8 cellular contexts compared by ENCODE assay signal in the genomic region with DNA sequence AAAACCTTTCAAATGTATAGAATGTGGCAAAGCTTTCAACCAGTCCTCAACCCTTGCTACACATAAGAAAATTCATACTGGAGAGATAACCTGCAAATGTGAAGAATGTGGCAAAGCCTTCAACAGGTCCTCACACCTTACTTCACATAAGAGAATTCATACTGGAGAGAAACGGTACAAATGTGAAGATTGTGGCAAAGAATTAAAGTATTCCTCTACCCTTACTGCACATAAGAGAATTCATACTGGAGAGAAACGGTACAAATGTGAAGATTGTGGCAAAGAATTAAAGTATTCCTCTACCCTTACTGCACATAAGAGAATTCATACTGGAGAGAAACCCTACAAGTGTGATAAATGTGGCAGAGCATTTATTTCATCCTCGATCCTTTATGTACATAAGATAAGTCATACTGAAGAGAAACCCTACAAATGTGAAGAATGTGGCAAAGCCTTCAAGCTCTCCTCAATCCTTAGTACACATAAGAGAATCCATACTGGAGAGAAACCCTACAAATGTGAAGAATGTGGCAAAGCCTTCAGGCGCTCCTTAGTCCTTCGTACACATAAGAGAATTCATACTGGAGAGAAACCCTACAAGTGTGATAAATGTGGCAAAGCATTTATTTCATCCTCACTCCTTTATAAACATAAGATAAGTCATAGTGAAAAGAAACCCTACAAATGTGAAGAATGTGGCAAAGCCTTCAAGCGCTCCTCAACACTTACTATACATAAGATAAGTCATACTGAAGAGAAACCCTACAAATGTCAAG. TPM values are rescaled to one million over a fixed set of nuclear protein-coding genes. Genes with fewer than 3 reads are reported as not detected.
DNase-seq lines count a peak whose midpoint lies in the region; ATAC-seq, FAIRE-seq and TF ChIP-seq lines count a peak whose summit lies in the region.
"Not testable (repeated sequence)": the region's sequence is repeated elsewhere in the genome, so short reads cannot be mapped to it uniquely, and the experiment has no call there.
"Had no signal": no experiment of that assay in that cellular context is flagged by ENCODE, and none has a peak within 500 bp of the region (broad histone marks: within the 10 kb centered on the region; RNA-seq: fewer than 3 reads in every experiment).

No MANE protein-coding gene starts in this region.

- whole genome bisulfite sequencing in H1 (ENCODE audit: extremely low coverage in 1 of 2, insufficient coverage in 1 of 2, insufficient read length in 1 of 2, insufficient replicate concordance in 2 of 2, low coverage in 1 of 2, low lambda C conversion rate in 2 of 2, missing lambda C conversion rate in 1 of 2), 2 experiments = 91% methylated on average over 6 of the region's 6 CpGs; no CpG with 5 or more reads in 1 of the 2 experiments

- TF ChIP-seq POLR2A in H1 (IDR thresholded peaks at IDR 0.05; ENCODE audit: control extremely low read depth in 1 of 2, low read depth in 2 of 2, low read length in 2 of 2) = not testable (repeated sequence)

- DNase-seq in CD8-positive, alpha-beta T cell; adipocyte (ENCODE audit: low read depth); H1 (ENCODE audit: low read depth in 1 of 2, low spot score in 2 of 2); keratinocyte (ENCODE audit: low read depth, low spot score): not testable (repeated sequence)

- not testable (repeated sequence) for H3K4me2 ChIP-seq in H1 (ENCODE audit: insufficient read depth in 1 of 2, low read depth in 2 of 2, low read length in 2 of 2); keratinocyte (ENCODE audit: control insufficient read depth, extremely low read depth, insufficient read depth, low read depth, low read length)

- not testable (repeated sequence) for TF ChIP-seq RAD21 in H1 (IDR thresholded peaks at IDR 0.05 in 1 of 2, conservative IDR thresholded peaks at IDR 0.05 in 1 of 2; ENCODE audit: low read depth in 2 of 2, low read length in 2 of 2)

- H3K27ac Mint-ChIP-seq in CD8-positive, alpha-beta T cell = not testable (repeated sequence)

- not testable (repeated sequence) for H3K4me3 Mint-ChIP-seq in CD8-positive, alpha-beta T cell

- H4K91ac ChIP-seq in H1 (replicated peaks; ENCODE audit: insufficient read length, low read length) = not testable (repeated sequence)

- peak overlapping the region; percentile 24 for H3K4me3 ChIP-seq in CD8-positive, alpha-beta T cell (ENCODE audit: low read depth, low read length)
- H3K4me3 ChIP-seq in HUES48 (ENCODE audit: low read depth, low read length) = peak overlapping the region; percentile 8; the same call in 1 of the 2 replicates
- H3K4me3 ChIP-seq in adipocyte (ENCODE audit: low read length) = peak overlapping the region; percentile 63
- peak overlapping the region in 1 of 4 experiments; percentile 43; a peak in 1 of 8 replicates for H3K4me3 ChIP-seq in H1 (ENCODE audit: extremely low read depth in 1 of 4, insufficient read depth in 2 of 4, low read depth in 3 of 4, low read length in 4 of 4)
- H3K4me3 ChIP-seq in keratinocyte (ENCODE audit: control insufficient read depth in 2 of 3, extremely low read depth in 1 of 3, insufficient read depth in 2 of 3, low read depth in 1 of 3, low read length in 3 of 3) = not testable (repeated sequence)
- H3K4me3 ChIP-seq in muscle layer of duodenum (ENCODE audit: low read depth in 1 of 2, low read length in 2 of 2) = peak overlapping the region; percentile 3 to 49

- H4K20me1 ChIP-seq in H1 (replicated peaks in 1 of 2; ENCODE audit: control insufficient read depth in 1 of 2, insufficient read depth in 2 of 2, low read length in 2 of 2); keratinocyte (ENCODE audit: control insufficient read depth, extremely low read depth, insufficient read depth, low read length): not testable (repeated sequence)

- intact Hi-C loops in CD8-positive, alpha-beta T cell (cut with DNase I, micrococcal nuclease) = not testable (repeated sequence)

- CTCF ChIA-PET in CD8-positive, alpha-beta T cell (lab: Charles Lee); H1 (lab: Charles Lee; ENCODE audit: partially characterized antibody): not testable (repeated sequence)

- H3K36me3 Mint-ChIP-seq in CD8-positive, alpha-beta T cell = peaks cover 63% of the 10 kb centered on the region

- H2BK120ac ChIP-seq in H1 (replicated peaks; ENCODE audit: low read depth, low read length) = not testable (repeated sequence)

- not testable (repeated sequence) for H4K8ac ChIP-seq in H1 (ENCODE audit: extremely low read depth, insufficient read depth, low read length)

- H3K4me1 ChIP-seq in CD8-positive, alpha-beta T cell (ENCODE audit: insufficient read depth, low read length); HUES48 (ENCODE audit: control insufficient read depth, insufficient read depth, low read length); adipocyte (ENCODE audit: control insufficient read depth, insufficient read depth, low read length); H1 (replicated peaks in 1 of 4; ENCODE audit: control insufficient read depth in 3 of 4, insufficient read depth in 4 of 4, low read length in 3 of 4); keratinocyte (ENCODE audit: control insufficient read depth, extremely low read depth, insufficient read depth, low read length); muscle layer of duodenum (ENCODE audit: control insufficient read depth in 1 of 2, insufficient read depth in 2 of 2, low read length in 2 of 2): not testable (repeated sequence)

- H2BK5ac ChIP-seq in H1 (ENCODE audit: low read depth, low read length) = not testable (repeated sequence)

- H3K9ac ChIP-seq in HUES48 (ENCODE audit: low read depth, low read length); adipocyte (ENCODE audit: low read length); H1 (replicated peaks in 1 of 4; ENCODE audit: extremely low read depth in 1 of 4, low read depth in 3 of 4, low read length in 3 of 4); keratinocyte (ENCODE audit: control insufficient read depth, extremely low read depth, insufficient read depth, low read length): not testable (repeated sequence)

- not testable (repeated sequence) for H2BK20ac ChIP-seq in H1 (ENCODE audit: low read length)

- H2AK5ac ChIP-seq in H1 (ENCODE audit: low read depth, low read length) = not testable (repeated sequence)

- not testable (repeated sequence) for H3K79me2 ChIP-seq in H1 (ENCODE audit: control insufficient read depth in 1 of 2, insufficient read depth in 2 of 2, low read length in 2 of 2); keratinocyte (ENCODE audit: control insufficient read depth, insufficient read depth, low read length)

- POLR2A ChIA-PET in CD8-positive, alpha-beta T cell (lab: Charles Lee) = not testable (repeated sequence)
- POLR2A ChIA-PET in H1 (lab: Charles Lee; ENCODE audit: partially characterized antibody) = interaction anchor here (1.1 to 2.3 kb wide), 3 partner anchors 16 to 120 kb away, joined by 3 to 7 read pairs (median 3); a partner anchor contains a TSS

- H3K56ac ChIP-seq in H1 (replicated peaks; ENCODE audit: insufficient read length, low read depth, low read length) = not testable (repeated sequence)

- H3K9me1 ChIP-seq in keratinocyte (ENCODE audit: control insufficient read depth, extremely low read depth, insufficient read depth, low read length) = not testable (repeated sequence)

- ATAC-seq in CD8-positive, alpha-beta T cell = not testable (repeated sequence)

- not testable (repeated sequence) for H3K79me1 ChIP-seq in H1 (ENCODE audit: low read depth, low read length)

- not testable (repeated sequence) for H3K27ac ChIP-seq in CD8-positive, alpha-beta T cell (ENCODE audit: low read depth, low read length); HUES48 (ENCODE audit: low read depth, low read length); H1 (ENCODE audit: low read depth, low read length); keratinocyte (ENCODE audit: control insufficient read depth, insufficient read depth, low read length); muscle layer of duodenum (ENCODE audit: low read length)
- H3K27ac ChIP-seq in temporal lobe (ENCODE audit: low read depth, low read length) = peak overlapping the region; percentile 14

- not testable (repeated sequence) for H3K4me1 Mint-ChIP-seq in CD8-positive, alpha-beta T cell (ENCODE audit: low read depth)

- H3K18ac ChIP-seq in H1 (ENCODE audit: extremely low read depth, low read length) = not testable (repeated sequence)

- H3K27me3 Mint-ChIP-seq in CD8-positive, alpha-beta T cell (ENCODE audit: low read depth) = not testable (repeated sequence)

- H3K36me3 ChIP-seq in CD8-positive, alpha-beta T cell (ENCODE audit: insufficient read depth, low read length); adipocyte (ENCODE audit: control insufficient read depth, insufficient read depth, low read length, severe bottlenecking); keratinocyte (ENCODE audit: control insufficient read depth in 2 of 2, extremely low read depth in 1 of 2, insufficient read depth in 2 of 2, low read length in 2 of 2): not testable (repeated sequence)
- peaks cover 100% of the 10 kb centered on the region for H3K36me3 ChIP-seq in HUES48 (ENCODE audit: control insufficient read depth, insufficient read depth, low read length)
- H3K36me3 ChIP-seq in H1 (ENCODE audit: control insufficient read depth in 2 of 4, insufficient read depth in 4 of 4, low read length in 3 of 4) = peaks cover 11 to 98% (median 58%) of the 10 kb centered on the region in 4 experiments
- peaks cover 0 to 48% of the 10 kb centered on the region in 2 donors for H3K36me3 ChIP-seq in muscle layer of duodenum (ENCODE audit: control insufficient read depth in 1 of 2, insufficient read depth in 2 of 2, low read length in 2 of 2)

- not testable (repeated sequence) for H3K27me3 ChIP-seq in CD8-positive, alpha-beta T cell (ENCODE audit: insufficient read depth, low read length); HUES48 (ENCODE audit: control insufficient read depth, insufficient read depth, low read length); adipocyte (replicated peaks; ENCODE audit: control insufficient read depth, insufficient read depth, low read length); H1 (replicated peaks in 1 of 4; ENCODE audit: control insufficient read depth in 3 of 4, extremely low read depth in 1 of 4, insufficient read depth in 3 of 4, low read length in 3 of 4); keratinocyte (ENCODE audit: control insufficient read depth, extremely low read depth, insufficient read depth, low read length); muscle layer of duodenum (ENCODE audit: low read depth, low read length)

- not testable (repeated sequence) for TF ChIP-seq EP300 in H1 (IDR thresholded peaks at IDR 0.05; ENCODE audit: borderline replicate concordance in 1 of 2, low read depth in 2 of 2, low read length in 2 of 2)

- not testable (repeated sequence) for H3K4ac ChIP-seq in H1 (replicated peaks; ENCODE audit: insufficient read length, low read depth, low read length)

- FAIRE-seq in H1 (lab: Jason Lieb, UNC) (peak; percentile 13), keratinocyte (lab: Jason Lieb, UNC) (peak; percentile 79)

- not testable (repeated sequence) for H2BK15ac ChIP-seq in H1 (ENCODE audit: low read length)

- not testable (repeated sequence) for H2BK12ac ChIP-seq in H1 (ENCODE audit: low read depth, low read length)

- H3K9me3 ChIP-seq in CD8-positive, alpha-beta T cell (ENCODE audit: low read length) = peaks cover 41% of the 10 kb centered on the region
- H3K9me3 ChIP-seq in HUES48 (ENCODE audit: control insufficient read depth, insufficient read depth, low read length) (peaks cover 91% of the 10 kb centered on the region), adipocyte (ENCODE audit: control insufficient read depth, low read length) (peaks cover 98% of the 10 kb centered on the region), H1 (ENCODE audit: insufficient read depth in 2 of 2, low read depth in 1 of 2, low read length in 1 of 2) (peaks cover 73 to 89% of the 10 kb centered on the region in 2 experiments), keratinocyte (ENCODE audit: control insufficient read depth, low read depth, low read length) (peaks cover 23% of the 10 kb centered on the region), muscle layer of duodenum (ENCODE audit: control insufficient read depth in 1 of 2, low read length in 2 of 2) (peaks cover 29 to 67% of the 10 kb centered on the region in 2 donors)

- H3K23me2 ChIP-seq in H1 (ENCODE audit: low read depth, low read length) = not testable (repeated sequence)

- not testable (repeated sequence) for TF ChIP-seq CTCF in CD8-positive, alpha-beta T cell (IDR thresholded peaks at IDR 0.05); H1 (IDR thresholded peaks at IDR 0.05; ENCODE audit: control extremely low read depth in 1 of 3, insufficient read depth in 1 of 3, low read depth in 1 of 3, low read length in 3 of 3); keratinocyte (optimal IDR thresholded peaks at IDR 0.05 in 1 of 3, IDR thresholded peaks at IDR 0.05 in 1 of 3, conservative IDR thresholded peaks at IDR 0.05 in 1 of 3; ENCODE audit: extremely low read depth in 1 of 3, insufficient read depth in 2 of 3, low read length in 3 of 3)

- not testable (repeated sequence) for H2AFZ ChIP-seq in H1 (ENCODE audit: low read length); keratinocyte (ENCODE audit: control insufficient read depth, low read length)

- H3K9me3 Mint-ChIP-seq in CD8-positive, alpha-beta T cell = peaks cover 40% of the 10 kb centered on the region

- not testable (repeated sequence) for H3K14ac ChIP-seq in H1 (ENCODE audit: insufficient read length)

- not testable (repeated sequence) for H3K23ac ChIP-seq in H1 (ENCODE audit: insufficient read length)

- not testable (repeated sequence) for H4K5ac ChIP-seq in H1 (ENCODE audit: insufficient read length, low read depth, low read length)

- dilution Hi-C loops in keratinocyte (cut with MboI; ENCODE audit: extremely low pct_ligation_motif_present, low sequenced_read_pairs) = not testable (repeated sequence)

RNA-seq across cellular contexts. Expression of a gene that starts 40.5 kb away (rescaled TPM):
- 1 to 10 TPM; 1.9 to 2.2 TPM for total RNA-seq in CD8-positive, alpha-beta T cell
- 105 and 114 TPM in 2 replicates for total RNA-seq in H1 (2021; fragmentation: NEBNext Ultra II Directional; extraction: Animal tissue kit (Norgen Biotek cat#: 25700))
- polyA plus RNA-seq in H1 (2011; rRNA removed) = 41.2 and 41.7 TPM in 2 replicates
- 55.4 TPM for polyA plus RNA-seq in H1 (2011; cell fraction: cytosol; rRNA removed)
- polyA plus RNA-seq in H1 (2011; cell fraction: nucleus; rRNA removed) = 84.8 TPM
- polyA plus RNA-seq in H1 (2012, experiment 1 of 2) = 28.6 to 45.6 TPM (median 33.4 TPM) in 4 replicates
- polyA plus RNA-seq in H1 (2012, experiment 2 of 2) = 5.5 TPM
- 86.2 TPM for polyA plus RNA-seq in H1 (2013, experiment 1 of 2)
- polyA plus RNA-seq in H1 (2013, experiment 2 of 2) = 80.4 TPM
- 50.8 and 72.6 TPM in 2 replicates for polyA minus RNA-seq in H1 (2011; rRNA and poly(A)+ RNA removed)
- polyA minus RNA-seq in H1 (2011; cell fraction: cytosol; rRNA and poly(A)+ RNA removed) = 65.7 TPM
- polyA minus RNA-seq in H1 (2011; cell fraction: nucleus; rRNA and poly(A)+ RNA removed) = 180 TPM
- polyA plus RNA-seq in keratinocyte = 2.8 to 5.8 TPM (median 3.3 TPM) in 3 replicates
- 1.0 TPM for polyA plus RNA-seq in keratinocyte (2011; ENCODE audit: low read depth)
- polyA plus RNA-seq in keratinocyte (2011; cell fraction: cytosol; rRNA removed) = 1.7 and 2.1 TPM in 2 replicates
- polyA plus RNA-seq in keratinocyte (2011; cell fraction: nucleus; rRNA removed) = 10.2 and 13.5 TPM in 2 replicates
- polyA plus RNA-seq in keratinocyte (2012; ENCODE audit: low replicate concordance) = 0.73 and 2.7 TPM in 2 replicates
- 1.6 to 4.7 TPM (median 2.8 TPM) in 3 replicates for polyA minus RNA-seq in keratinocyte
- 3.1 TPM for polyA minus RNA-seq in keratinocyte (2011; cell fraction: cytosol; rRNA and poly(A)+ RNA removed)
- 3.9 and 9.5 TPM in 2 replicates for polyA minus RNA-seq in keratinocyte (2011; cell fraction: nucleus; rRNA and poly(A)+ RNA removed)
- 3.0 TPM for total RNA-seq in temporal lobe
- total RNA-seq: HT-29 had no signal

RNA-seq across cellular contexts. Expression of a gene that starts 48.8 kb away (rescaled TPM):
- total RNA-seq in CD8-positive, alpha-beta T cell = 1 to 10 TPM; 3.7 to 4.7 TPM
- 21.3 and 23.4 TPM in 2 replicates for total RNA-seq in H1 (2021; fragmentation: NEBNext Ultra II Directional; extraction: Animal tissue kit (Norgen Biotek cat#: 25700))
- polyA plus RNA-seq in H1 (2011; rRNA removed) (6.3 and 10.7 TPM in 2 replicates), keratinocyte (3.6 to 5.4 TPM (median 4.4 TPM) in 3 replicates)
- polyA plus RNA-seq in H1 (2011; cell fraction: cytosol; rRNA removed) = 11.0 TPM
- 6.5 TPM for polyA plus RNA-seq in H1 (2011; cell fraction: nucleus; rRNA removed)
- polyA plus RNA-seq in H1 (2012, experiment 1 of 2) = 10.5 to 15.0 TPM (median 11.2 TPM) in 4 replicates
- polyA plus RNA-seq in H1 (2012, experiment 2 of 2) = 4.6 TPM
- polyA plus RNA-seq in H1 (2013, experiment 1 of 2) = 17.6 TPM
- polyA plus RNA-seq in H1 (2013, experiment 2 of 2) = 15.9 TPM
- polyA minus RNA-seq in H1 (2011; rRNA and poly(A)+ RNA removed) = 16.1 and 20.6 TPM in 2 replicates
- 24.7 TPM for polyA minus RNA-seq in H1 (2011; cell fraction: cytosol; rRNA and poly(A)+ RNA removed)
- 47.8 TPM for polyA minus RNA-seq in H1 (2011; cell fraction: nucleus; rRNA and poly(A)+ RNA removed)
- polyA plus RNA-seq in keratinocyte (2011; ENCODE audit: low read depth) = 1.3 TPM
- 1.9 and 2.9 TPM in 2 replicates for polyA plus RNA-seq in keratinocyte (2011; cell fraction: cytosol; rRNA removed)
- 5.8 and 6.3 TPM in 2 replicates for polyA plus RNA-seq in keratinocyte (2011; cell fraction: nucleus; rRNA removed)
- polyA plus RNA-seq in keratinocyte (2012; ENCODE audit: low replicate concordance) = 1.6 and 4.8 TPM in 2 replicates
- 1.6 to 6.1 TPM (median 5.1 TPM) in 3 replicates for polyA minus RNA-seq in keratinocyte
- polyA minus RNA-seq in keratinocyte (2011; cell fraction: cytosol; rRNA and poly(A)+ RNA removed) = 3.1 TPM
- 4.7 and 10.0 TPM in 2 replicates for polyA minus RNA-seq in keratinocyte (2011; cell fraction: nucleus; rRNA and poly(A)+ RNA removed)
- 13.8 TPM for total RNA-seq in temporal lobe

Comparison
In these comparisons a context has a peak if more than half of its experiments do, and no peak if none do; other contexts are left out.
1. RNA of a gene that starts 40.5 kb away (total RNA-seq): 105 to 114 TPM in H1; 3.0 TPM in temporal lobe (single experiment) and 1.9 to 2.2 TPM in CD8-positive, alpha-beta T cell; every median in the first group is over 10 times any median in the second.